Comparison of ENCODE assay signal across 8 cellular contexts in genomic region chr13:114118763-114119123, GRCh38. TPM values are rescaled to one million over a fixed set of nuclear protein-coding genes. Genes with fewer than 3 reads are reported as not detected.
A peak's percentile ranks its signal among the peaks of the same experiment; 100 is the strongest.
DNase-seq lines count a peak whose midpoint lies in the region; ATAC-seq, FAIRE-seq and TF ChIP-seq lines count a peak whose summit lies in the region.

No MANE protein-coding gene starts in this region.

- POLR2A ChIA-PET in CD8-positive, alpha-beta T cell (lab: Charles Lee), result interaction anchor here (1.0 to 1.4 kb wide), 3 partner anchors 12 to 30 kb away, joined by 3 to 6 read pairs (median 5); no protein-coding TSS in a partner anchor

- peaks cover 78% of the 10 kb centered on the region for H3K4me1 Mint-ChIP-seq in CD8-positive, alpha-beta T cell (ENCODE audit: low read depth)

- no peaks in the 10 kb centered on the region for H3K27me3 ChIP-seq in CD8-positive, alpha-beta T cell (ENCODE audit: insufficient read depth, low read length)
- no peaks in the 10 kb centered on the region for H3K27me3 ChIP-seq in SJCRH30
- H3K27me3 ChIP-seq in pancreas, result no peaks in the 10 kb centered on the region
- no peaks in the 10 kb centered on the region for H3K27me3 ChIP-seq in Karpas-422 (ENCODE audit: low read length)

- no peak for TF ChIP-seq CTCF in CD8-positive, alpha-beta T cell (IDR thresholded peaks at IDR 0.05)
- no peak for TF ChIP-seq CTCF in pancreas (IDR thresholded peaks at IDR 0.05)

- H3K4me1 ChIP-seq in CD8-positive, alpha-beta T cell (ENCODE audit: insufficient read depth, low read length), result peaks cover 82% of the 10 kb centered on the region
- H3K4me1 ChIP-seq in SJCRH30 (peaks cover 12% of the 10 kb centered on the region), pancreas (peaks cover 0 to 20% (median 12%) of the 10 kb centered on the region in 3 donors), Karpas-422 (ENCODE audit: low read length) (no peaks in the 10 kb centered on the region)

- H3K9me3 ChIP-seq in CD8-positive, alpha-beta T cell (ENCODE audit: low read length), result no peaks in the 10 kb centered on the region
- H3K9me3 ChIP-seq in SJCRH30 (replicated peaks) (no peaks in the 10 kb centered on the region), pancreas (no peaks in the 10 kb centered on the region), Karpas-422 (ENCODE audit: low read length) (no peaks in the 10 kb centered on the region)

- no peaks in the 10 kb centered on the region for H4K20me1 ChIP-seq in Karpas-422 (ENCODE audit: insufficient read depth, low read depth, low read length)

- H3K4me3 Mint-ChIP-seq in CD8-positive, alpha-beta T cell, result peak overlapping the region; percentile 71

- peak in 1 of 7 experiments; percentile 15 for DNase-seq in CD8-positive, alpha-beta T cell
- DNase-seq in SJCRH30 (peak; percentile 76 to 83), fibroblast of peridontal ligament (ENCODE audit: extremely low read depth) (peak; percentile 45), pancreas (peak in 5 of 6 donors; percentile 33 to 64 (median 47)), Karpas-422 (no peak), NCI-H146 treated with DMSO at 0.1 percent for 48 hours (lab: John Stamatoyannopoulos, UW; ENCODE audit: unreplicated experiment) (no peak), T1000 (lab: John Stamatoyannopoulos, UW) (no peak)
- no peak for DNase-seq in stimulated activated CD4-positive, alpha-beta T cell treated with anti-CD3 and anti-CD28 coated beads, Interleukin-4, amount 100 ng/mL, for 24 hours

- H3K27me3 Mint-ChIP-seq in CD8-positive, alpha-beta T cell (ENCODE audit: low read depth), result no peaks in the 10 kb centered on the region

- peak overlapping the region; percentile 79 for H3K27ac Mint-ChIP-seq in CD8-positive, alpha-beta T cell

- whole genome bisulfite sequencing in pancreas, 2 donors, result 3 to 5% methylated on average over 6 of the region's 6 CpGs

- H3K36me3 ChIP-seq in CD8-positive, alpha-beta T cell (ENCODE audit: insufficient read depth, low read length), result peaks cover 10% of the 10 kb centered on the region
- no peaks in the 10 kb centered on the region for H3K36me3 ChIP-seq in SJCRH30
- H3K36me3 ChIP-seq in pancreas, result no peaks in the 10 kb centered on the region
- H3K36me3 ChIP-seq in Karpas-422 (ENCODE audit: insufficient read depth, low read length), result no peaks in the 10 kb centered on the region

- no peak overlapping the region for H3K9ac ChIP-seq in Karpas-422 (ENCODE audit: low read length)

- peak overlapping the region; percentile 4 for H3K27ac ChIP-seq in CD8-positive, alpha-beta T cell (ENCODE audit: low read depth, low read length)
- H3K27ac ChIP-seq in SJCRH30, result peak overlapping the region; percentile 99
- H3K27ac ChIP-seq in pancreas, result peak overlapping the region; percentile 35 to 79 (median 58)
- no peak overlapping the region for H3K27ac ChIP-seq in Karpas-422 (ENCODE audit: low read length)

- no peaks in the 10 kb centered on the region for H3K79me2 ChIP-seq in Karpas-422 (ENCODE audit: low read length)

- no peak for FAIRE-seq in pancreas (lab: Jason Lieb, UNC)

- no peak overlapping the region for H2AFZ ChIP-seq in Karpas-422 (ENCODE audit: low read length)

- H3K9me3 Mint-ChIP-seq in CD8-positive, alpha-beta T cell, result no peaks in the 10 kb centered on the region

- intact Hi-C loops in CD8-positive, alpha-beta T cell (cut with DNase I, micrococcal nuclease), result loop anchor here in 1 of 2 experiments (2.0 kb wide), 1 partner anchor 108 kb away; no protein-coding TSS in a partner anchor
- intact Hi-C loops in pancreas (cut with DNase I), result no loop called here

- H3K9me2 ChIP-seq in Karpas-422 (replicated peaks; ENCODE audit: insufficient read depth, low read length), result no peaks in the 10 kb centered on the region

- CTCF ChIA-PET in CD8-positive, alpha-beta T cell (lab: Charles Lee), result interaction anchor here (1.4 kb wide), 1 partner anchor 107 kb away, joined by 5 read pairs; no protein-coding TSS in a partner anchor

- no peak for ATAC-seq in CD8-positive, alpha-beta T cell
- peak; percentile 87 to 92 (median 92) for ATAC-seq in pancreas

- H3K36me3 Mint-ChIP-seq in CD8-positive, alpha-beta T cell, result peaks cover 63% of the 10 kb centered on the region

- no peak overlapping the region for H3K4me3 ChIP-seq in CD8-positive, alpha-beta T cell (ENCODE audit: low read depth, low read length)
- peak overlapping the region; percentile 38 for H3K4me3 ChIP-seq in SJCRH30
- H3K4me3 ChIP-seq in pancreas, result no peak overlapping the region
- no peak overlapping the region for H3K4me3 ChIP-seq in Karpas-422 (ENCODE audit: low read length)

- no peak overlapping the region for H3K4me2 ChIP-seq in Karpas-422 (ENCODE audit: low read depth, low read length, poor library complexity, severe bottlenecking)

RNA-seq across cellular contexts. Expression of gene RASA3, which starts 13.7 kb away (rescaled TPM):
- 100 to 1,000 TPM; 144 TPM for total RNA-seq in CD8-positive, alpha-beta T cell
- total RNA-seq in SJCRH30 (2014; rRNA removed; shearing (Covaris generic)), result 18.6 and 20.5 TPM in 2 replicates
- total RNA-seq in pancreas, result 10 to 100 TPM in 3 of 6 donors, 1 to 10 TPM in 3; 7.1 to 11.2 (median 10.1) TPM
- 1 to 10 TPM; 5.7 to 6.5 TPM for polyA plus RNA-seq in pancreas
- total RNA-seq in Karpas-422 (2014; rRNA removed; shearing (Covaris generic); ENCODE audit: low replicate concordance), result 0.56 and 2.4 TPM in 2 replicates

Comparison
In these comparisons a context has a peak if more than half of its experiments do, and no peak if none do; other contexts are left out.
1. DNase-seq: peak in SJCRH30 (2 of 2), fibroblast of peridontal ligament (single experiment) and pancreas (5 of 6); none in Karpas-422 (single experiment), NCI-H146 treated with DMSO at 0.1 percent for 48 hours (single experiment), stimulated activated CD4-positive, alpha-beta T cell treated with anti-CD3 and anti-CD28 coated beads, Interleukin-4, amount 100 ng/mL, for 24 hours (single experiment) and T1000 (single experiment).